8 cellular contexts compared by ENCODE assay signal in genomic region chr11:65817815-65818680, GRCh38. TPM values are rescaled to one million over a fixed set of nuclear protein-coding genes. Genes with fewer than 3 reads are reported as not detected.
A peak's percentile ranks its signal among the peaks of the same experiment; 100 is the strongest.
DNase-seq lines count a peak whose midpoint lies in the region; ATAC-seq and TF ChIP-seq lines count a peak whose summit lies in the region.

No MANE protein-coding gene starts in this region.

- no peaks in the 10 kb centered on the region for H3K9me3 Mint-ChIP-seq in activated T-helper 2 cell treated with anti-CD3 and anti-CD28 coated beads, Interferon-gamma antibody, Interleukin-2, Interleukin-4, amounts not matched to agents 10 μg/mL and 5 μg/mL and 100 μg/mL, durations not matched to agents 14 hours and 24 hours and 36 hours
- H3K9me3 Mint-ChIP-seq in nephron = no peaks in the 10 kb centered on the region

- H3K4me3 Mint-ChIP-seq in activated T-helper 2 cell treated with anti-CD3 and anti-CD28 coated beads, Interferon-gamma antibody, Interleukin-2, Interleukin-4, amounts not matched to agents 10 μg/mL and 5 μg/mL and 100 μg/mL, durations not matched to agents 14 hours and 24 hours and 36 hours (ENCODE audit: low read depth) = peak overlapping the region; percentile 79
- peak overlapping the region; percentile 84 to 91 (median 88) for H3K4me3 Mint-ChIP-seq in nephron

- TF ChIP-seq CTCF in fibroblast of pulmonary artery (IDR thresholded peaks at IDR 0.05; ENCODE audit: low read length, missing control alignments) = peak; percentile 78
- TF ChIP-seq CTCF in nephron (IDR thresholded peaks at IDR 0.05; ENCODE audit: unreplicated experiment in 3 of 3) = peak; percentile 100

- H3K4me1 Mint-ChIP-seq in activated T-helper 2 cell treated with anti-CD3 and anti-CD28 coated beads, Interferon-gamma antibody, Interleukin-2, Interleukin-4, amounts not matched to agents 10 μg/mL and 5 μg/mL and 100 μg/mL, durations not matched to agents 14 hours and 24 hours and 36 hours (ENCODE audit: low read depth) = peaks cover 18% of the 10 kb centered on the region
- peaks cover 5% of the 10 kb centered on the region for H3K4me1 Mint-ChIP-seq in nephron

- H3K27me3 Mint-ChIP-seq in activated T-helper 2 cell treated with anti-CD3 and anti-CD28 coated beads, Interferon-gamma antibody, Interleukin-2, Interleukin-4, amounts not matched to agents 10 μg/mL and 5 μg/mL and 100 μg/mL, durations not matched to agents 14 hours and 24 hours and 36 hours (ENCODE audit: low read depth) = no peaks in the 10 kb centered on the region
- H3K27me3 Mint-ChIP-seq in nephron (ENCODE audit: low read depth) = no peaks in the 10 kb centered on the region

- H3K27ac Mint-ChIP-seq in activated T-helper 2 cell treated with anti-CD3 and anti-CD28 coated beads, Interferon-gamma antibody, Interleukin-2, Interleukin-4, amounts not matched to agents 10 μg/mL and 5 μg/mL and 100 μg/mL, durations not matched to agents 14 hours and 24 hours and 36 hours = peak overlapping the region; percentile 65
- peak overlapping the region; percentile 49 to 95 (median 92) for H3K27ac Mint-ChIP-seq in nephron

- peak overlapping the region; percentile 56 for H3K4me3 ChIP-seq in fibroblast of pulmonary artery (replicated peaks; ENCODE audit: low read depth, low read length)

- peaks cover 5% of the 10 kb centered on the region for H3K36me3 Mint-ChIP-seq in activated T-helper 2 cell treated with anti-CD3 and anti-CD28 coated beads, Interferon-gamma antibody, Interleukin-2, Interleukin-4, amounts not matched to agents 10 μg/mL and 5 μg/mL and 100 μg/mL, durations not matched to agents 14 hours and 24 hours and 36 hours (ENCODE audit: low read depth)
- H3K36me3 Mint-ChIP-seq in nephron (ENCODE audit: low read depth) = peaks cover 4% of the 10 kb centered on the region

- ATAC-seq in GM21723 (IDR thresholded peaks at IDR 0.05; ENCODE audit: unreplicated experiment) = peak; percentile 79

- intact Hi-C loops in activated T-helper 2 cell treated with anti-CD3 and anti-CD28 coated beads, Interferon-gamma antibody, Interleukin-2, Interleukin-4, amounts not matched to agents 10 μg/mL and 5 μg/mL and 100 μg/mL, durations not matched to agents 14 hours and 24 hours and 36 hours (cut with micrococcal nuclease) = loop anchor here (1.0 to 10.0 kb wide), 4 partner anchors 38 to 171 kb away; partner anchors contain the start of genes AP5B1 and KAT5

- peak; percentile 94 for DNase-seq in DMS153 treated with DMSO at 0.1 percent for 48 hours (lab: John Stamatoyannopoulos, UW; ENCODE audit: unreplicated experiment)
- DNase-seq in Kasumi-1 (lab: John Stamatoyannopoulos, UW) = peak; percentile 76 to 84
- peak; percentile 88 for DNase-seq in RKO (ENCODE audit: low spot score)
- DNase-seq in activated T-helper 2 cell treated with anti-CD3 and anti-CD28 coated beads, Interferon-gamma antibody, Interleukin-2, Interleukin-4, amounts not matched to agents 10 μg/mL and 5 μg/mL and 100 μg/mL, durations not matched to agents 14 hours and 24 hours and 36 hours (ENCODE audit: low spot score) = peak; percentile 87
- peak; percentile 88 for DNase-seq in fibroblast of pulmonary artery (ENCODE audit: low read depth)
- DNase-seq in stimulated activated naive CD4-positive, alpha-beta T cell treated with Interleukin-2 at 50 U/mL for 16 hours (lab: John Stamatoyannopoulos, UW) = peak; percentile 91

RNA-seq across cellular contexts. Expression of gene SNX32, which starts 15.7 kb away (rescaled TPM):
- 0.64 and 0.96 TPM in 2 replicates for total RNA-seq in activated T-helper 2 cell treated with anti-CD3 and anti-CD28 coated beads, Interferon-gamma antibody, Interleukin-2, Interleukin-4, amounts not matched to agents 10 μg/mL and 5 μg/mL and 100 μg/mL, durations not matched to agents 14 hours and 24 hours and 36 hours

RNA-seq across cellular contexts. Expression of gene OVOL1, which starts 31.2 kb away (rescaled TPM):
- 0.16 TPM in 2 replicates for total RNA-seq in activated T-helper 2 cell treated with anti-CD3 and anti-CD28 coated beads, Interferon-gamma antibody, Interleukin-2, Interleukin-4, amounts not matched to agents 10 μg/mL and 5 μg/mL and 100 μg/mL, durations not matched to agents 14 hours and 24 hours and 36 hours

RNA-seq across cellular contexts. Expression of gene AP5B1, which starts 37.3 kb away (rescaled TPM):
- total RNA-seq in activated T-helper 2 cell treated with anti-CD3 and anti-CD28 coated beads, Interferon-gamma antibody, Interleukin-2, Interleukin-4, amounts not matched to agents 10 μg/mL and 5 μg/mL and 100 μg/mL, durations not matched to agents 14 hours and 24 hours and 36 hours = 24.6 and 24.9 TPM in 2 replicates

RNA-seq across cellular contexts. Expression of gene CFL1, which starts 39.9 kb away (rescaled TPM):
- total RNA-seq in activated T-helper 2 cell treated with anti-CD3 and anti-CD28 coated beads, Interferon-gamma antibody, Interleukin-2, Interleukin-4, amounts not matched to agents 10 μg/mL and 5 μg/mL and 100 μg/mL, durations not matched to agents 14 hours and 24 hours and 36 hours = 1,155 and 1,184 TPM in 2 replicates

RNA-seq across cellular contexts. Expression of gene MUS81, which starts 42.2 kb away (rescaled TPM):
- 84.9 and 90.5 TPM in 2 replicates for total RNA-seq in activated T-helper 2 cell treated with anti-CD3 and anti-CD28 coated beads, Interferon-gamma antibody, Interleukin-2, Interleukin-4, amounts not matched to agents 10 μg/mL and 5 μg/mL and 100 μg/mL, durations not matched to agents 14 hours and 24 hours and 36 hours

Comparison
In these comparisons a context has a peak if more than half of its experiments do, and no peak if none do; other contexts are left out.
1. Peak in every context shown above with its lines: DNase-seq, ATAC-seq and H3K4me3 ChIP-seq.